ENCODE assay signal across 24 cellular contexts in genomic region chr2:239945751-239946569, GRCh38.
DNase-seq lines count a peak whose midpoint lies in the region; ATAC-seq and TF ChIP-seq lines count a peak whose summit lies in the region.
"Had no signal": no experiment of that assay in that cellular context is flagged by ENCODE, and none has a peak within 500 bp of the region (broad histone marks: within the 10 kb centered on the region; RNA-seq: fewer than 3 reads in every experiment).

No MANE protein-coding gene starts in this region.

- peak overlapping the region; percentile 84 for H3K27ac Mint-ChIP-seq in activated CD4-positive, alpha-beta T cell treated with anti-CD3 and anti-CD28 coated beads, Interleukin-2, amount 10 ng/mL, durations not matched to agents 7 days and 5 days

- H3K27me3 Mint-ChIP-seq in activated CD4-positive, alpha-beta T cell treated with anti-CD3 and anti-CD28 coated beads, Interleukin-2, amount 10 ng/mL, durations not matched to agents 7 days and 5 days, result no peaks in the 10 kb centered on the region
- H3K27me3 Mint-ChIP-seq: activated CD4-positive, alpha-beta T cell treated with anti-CD3 and anti-CD28 coated beads, Interleukin-2, amount 10 ng/mL, durations not matched to agents 24 days and 14 days; CD4-positive, CD25-positive, alpha-beta regulatory T cell had no signal

- CTCF ChIA-PET in activated CD4-positive, alpha-beta T cell treated with anti-CD3 and anti-CD28 coated beads, Interleukin-2, amount 10 ng/mL, durations not matched to agents 7 days and 5 days (lab: Charles Lee), result interaction anchor here (1.0 to 3.9 kb wide), 7 partner anchors 11 to 192 kb away, joined by 3 to 21 read pairs (median 3); no protein-coding TSS in a partner anchor

- POLR2A ChIA-PET in activated CD4-positive, alpha-beta T cell treated with anti-CD3 and anti-CD28 coated beads, Interleukin-2, amount 10 ng/mL, durations not matched to agents 7 days and 5 days (lab: Charles Lee), result no interaction called here

- H3K27ac ChIP-seq in Peyer's patch (no peak overlapping the region), left ventricle myocardium inferior (replicated peaks) (no peak overlapping the region)
- H3K27ac ChIP-seq: 22Rv1, adrenal gland, parathyroid adenoma, PC-9, SK-N-MC, tibial nerve had no signal

- no peaks in the 10 kb centered on the region for H3K9me3 ChIP-seq in Peyer's patch
- H3K9me3 ChIP-seq in left ventricle myocardium inferior (replicated peaks), result no peaks in the 10 kb centered on the region
- H3K9me3 ChIP-seq: adrenal gland, tibial nerve had no signal

- no peak for ATAC-seq in sciatic nerve
- no peak for ATAC-seq in GM19455 (IDR thresholded peaks at IDR 0.05; ENCODE audit: unreplicated experiment)

- TF ChIP-seq CTCF in Peyer's patch (IDR thresholded peaks at IDR 0.05) (no peak), left ventricle myocardium inferior (IDR thresholded peaks at IDR 0.05; ENCODE audit: borderline replicate concordance) (no peak)

- H3K4me3 Mint-ChIP-seq in activated CD4-positive, alpha-beta T cell treated with anti-CD3 and anti-CD28 coated beads, Interleukin-2, amount 10 ng/mL, durations not matched to agents 7 days and 5 days, result no peak overlapping the region

- H3K36me3 ChIP-seq in Peyer's patch (no peaks in the 10 kb centered on the region), left ventricle myocardium inferior (no peaks in the 10 kb centered on the region)
- H3K36me3 ChIP-seq: adrenal gland had no signal

- no peak overlapping the region for H3K4me3 ChIP-seq in Peyer's patch
- H3K4me3 ChIP-seq in left ventricle myocardium inferior, result no peak overlapping the region
- H3K4me3 ChIP-seq: adrenal gland, PC-9, SK-N-MC, tibial nerve had no signal

- H3K4me1 Mint-ChIP-seq in activated CD4-positive, alpha-beta T cell treated with anti-CD3 and anti-CD28 coated beads, Interleukin-2, amount 10 ng/mL, durations not matched to agents 7 days and 5 days, result peaks cover 12% of the 10 kb centered on the region

- H3K9me3 Mint-ChIP-seq in activated CD4-positive, alpha-beta T cell treated with anti-CD3 and anti-CD28 coated beads, Interleukin-2, amount 10 ng/mL, durations not matched to agents 7 days and 5 days, result no peaks in the 10 kb centered on the region
- H3K9me3 Mint-ChIP-seq: activated CD4-positive, alpha-beta T cell treated with anti-CD3 and anti-CD28 coated beads, Interleukin-2, amount 10 ng/mL, durations not matched to agents 24 days and 14 days; activated T-helper 1 cell treated with anti-CD3 and anti-CD28 coated beads, Interleukin-12 subunit alpha, Interleukin-12 subunit beta, Interleukin-2, Interleukin-4 antibody, amounts not matched to agents 30 ng/mL and 10 ng/mL and 1 ng/mL, durations not matched to agents 14 hours and 24 hours and 36 hours had no signal

- TF ChIP-seq POLR2A in Peyer's patch (IDR thresholded peaks at IDR 0.05), result no peak

- H3K36me3 Mint-ChIP-seq in activated CD4-positive, alpha-beta T cell treated with anti-CD3 and anti-CD28 coated beads, Interleukin-2, amount 10 ng/mL, durations not matched to agents 7 days and 5 days (ENCODE audit: low read depth), result no peaks in the 10 kb centered on the region

- intact Hi-C loops in left ventricle myocardium inferior (cut with micrococcal nuclease) (no loop called here), sciatic nerve (cut with DNase I) (no loop called here)

- H3K27me3 ChIP-seq in Peyer's patch (no peaks in the 10 kb centered on the region), left ventricle myocardium inferior (ENCODE audit: low read depth) (no peaks in the 10 kb centered on the region)
- H3K27me3 ChIP-seq: adrenal gland, tibial nerve had no signal

- no peak for DNase-seq in activated CD4-positive, alpha-beta T cell treated with anti-CD3 and anti-CD28 coated beads, Interleukin-2, amount 10 ng/mL, durations not matched to agents 7 days and 5 days
- no peak for DNase-seq in activated CD4-positive, alpha-beta T cell treated with anti-CD3 and anti-CD28 coated beads, Interleukin-2, amount 50 U/mL, for 4 hours
- DNase-seq in Peyer's patch (peak in 2 of 3 donors; percentile 35 to 36), left ventricle myocardium inferior (peak; percentile 7), sciatic nerve (ENCODE audit: low spot score) (peak; percentile 36), NCI-H187 (lab: John Stamatoyannopoulos, UW) (no peak), DMS79 treated with DMSO at 0.1 percent for 48 hours (lab: John Stamatoyannopoulos, UW) (no peak)
- DNase-seq: cerebellar nuclear complex, DMS153, GOT3, KBM-7, NCI-H1092 treated with DMSO at 0.1 percent for 48 hours, NCI-H526 treated with DMSO at 0.1 percent for 48 hours, PC-9, T1000 had no signal

- H3K4me1 ChIP-seq in Peyer's patch (no peaks in the 10 kb centered on the region), left ventricle myocardium inferior (peaks cover 15% of the 10 kb centered on the region)
- H3K4me1 ChIP-seq: adrenal gland, parathyroid adenoma had no signal

Comparison
In these comparisons a context has a peak if more than half of its experiments do, and no peak if none do; other contexts are left out.
1. DNase-seq: peak in Peyer's patch (2 of 3), left ventricle myocardium inferior (single experiment) and sciatic nerve (single experiment); none in activated CD4-positive, alpha-beta T cell treated with anti-CD3 and anti-CD28 coated beads, Interleukin-2, amount 10 ng/mL, durations not matched to agents 7 days and 5 days (single experiment), activated CD4-positive, alpha-beta T cell treated with anti-CD3 and anti-CD28 coated beads, Interleukin-2, amount 50 U/mL, for 4 hours (0 of 2), NCI-H187 (0 of 2) and DMS79 treated with DMSO at 0.1 percent for 48 hours (single experiment).